Comparison of ENCODE assay signal across 20 cellular contexts in the genomic region with DNA sequence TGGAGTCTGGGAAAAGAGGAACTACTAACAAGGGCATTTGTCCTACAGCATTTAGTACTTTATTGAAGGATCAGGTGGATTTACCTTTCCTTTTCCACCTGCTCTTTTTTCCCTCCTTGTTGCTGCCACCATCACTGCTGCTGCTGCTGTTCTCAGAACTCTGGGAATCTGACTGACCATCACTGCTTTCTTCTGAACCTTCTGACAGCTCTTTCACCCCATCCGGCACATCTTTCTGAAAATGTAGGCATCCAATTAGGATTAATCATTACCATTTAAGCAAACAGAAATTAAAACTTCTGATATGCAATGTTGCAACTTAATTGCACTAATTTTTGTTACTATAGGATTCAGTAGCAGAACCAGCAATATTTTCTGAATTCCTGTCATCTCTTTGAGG.
DNase-seq lines count a peak whose midpoint lies in the region; ATAC-seq and TF ChIP-seq lines count a peak whose summit lies in the region.
"Had no signal": no experiment of that assay in that cellular context is flagged by ENCODE, and none has a peak within 500 bp of the region (broad histone marks: within the 10 kb centered on the region; RNA-seq: fewer than 3 reads in every experiment).

No MANE protein-coding gene starts in this region.

- peak overlapping the region; percentile 9 for H3K27ac Mint-ChIP-seq in T-helper 2 cell treated with Interferon-gamma antibody and Interleukin-4, amounts not matched to agents 5 μg/mL and 100 μg/mL, for 36 hours
- peak overlapping the region; percentile 5 for H3K27ac Mint-ChIP-seq in CD8-positive, alpha-beta T cell
- H3K27ac Mint-ChIP-seq in activated CD8-positive, alpha-beta T cell treated with anti-CD3 and anti-CD28 coated beads, Interleukin-2, amount 10 ng/mL, durations not matched to agents 7 days and 5 days = peak overlapping the region; percentile 21
- H3K27ac Mint-ChIP-seq in immature natural killer cell = peak overlapping the region in 4 of 6 donors; percentile 61 to 81 (median 74)
- H3K27ac Mint-ChIP-seq: GM23338 had no signal

- peaks cover 8% of the 10 kb centered on the region for H3K36me3 ChIP-seq in CD8-positive, alpha-beta T cell (ENCODE audit: insufficient read depth, low read length)

- H3K4me3 Mint-ChIP-seq in T-helper 2 cell treated with Interferon-gamma antibody and Interleukin-4, amounts not matched to agents 5 μg/mL and 100 μg/mL, for 36 hours = no peak overlapping the region
- H3K4me3 Mint-ChIP-seq in CD8-positive, alpha-beta T cell = no peak overlapping the region
- H3K4me3 Mint-ChIP-seq in activated CD8-positive, alpha-beta T cell treated with anti-CD3 and anti-CD28 coated beads, Interleukin-2, amount 10 ng/mL, durations not matched to agents 7 days and 5 days = no peak overlapping the region
- no peak overlapping the region for H3K4me3 Mint-ChIP-seq in immature natural killer cell
- H3K4me3 Mint-ChIP-seq: GM23338 had no signal

- ATAC-seq in CD8-positive, alpha-beta T cell = no peak
- no peak for ATAC-seq in activated CD8-positive, alpha-beta T cell treated with anti-CD3 and anti-CD28 coated beads, Interleukin-2, amount 10 ng/mL, durations not matched to agents 7 days and 5 days
- ATAC-seq in left colon = no peak
- ATAC-seq: GM23338, HCT116, Panc1 had no signal

- no peaks in the 10 kb centered on the region for H3K27me3 Mint-ChIP-seq in T-helper 2 cell treated with Interferon-gamma antibody and Interleukin-4, amounts not matched to agents 5 μg/mL and 100 μg/mL, for 36 hours (ENCODE audit: low read depth)
- no peaks in the 10 kb centered on the region for H3K27me3 Mint-ChIP-seq in CD8-positive, alpha-beta T cell (ENCODE audit: low read depth)
- no peaks in the 10 kb centered on the region for H3K27me3 Mint-ChIP-seq in activated CD8-positive, alpha-beta T cell treated with anti-CD3 and anti-CD28 coated beads, Interleukin-2, amount 10 ng/mL, durations not matched to agents 7 days and 5 days (ENCODE audit: low read depth)
- H3K27me3 Mint-ChIP-seq in immature natural killer cell (ENCODE audit: low read depth in 3 of 3) = peaks cover 0 to 1% (median 0%) of the 10 kb centered on the region in 3 donors

- no peak overlapping the region for H3K27ac ChIP-seq in CD8-positive, alpha-beta T cell (ENCODE audit: low read depth, low read length)
- H3K27ac ChIP-seq: KMS-11 had no signal

- POLR2A ChIA-PET in CD8-positive, alpha-beta T cell (lab: Charles Lee) = interaction anchor here (2.5 to 3.3 kb wide), 2 partner anchors 10 to 11 kb away, joined by 8 to 10 read pairs; no protein-coding TSS in a partner anchor
- POLR2A ChIA-PET in activated CD8-positive, alpha-beta T cell treated with anti-CD3 and anti-CD28 coated beads, Interleukin-2, amount 10 ng/mL, durations not matched to agents 7 days and 5 days (lab: Charles Lee) = no interaction called here

- CTCF ChIA-PET in CD8-positive, alpha-beta T cell (lab: Charles Lee) = interaction anchor here (0.8 to 1.5 kb wide), 3 partner anchors 15 to 52 kb away, joined by 3 to 5 read pairs (median 3); no protein-coding TSS in a partner anchor
- CTCF ChIA-PET in activated CD8-positive, alpha-beta T cell treated with anti-CD3 and anti-CD28 coated beads, Interleukin-2, amount 10 ng/mL, durations not matched to agents 7 days and 5 days (lab: Charles Lee) = interaction anchor here (1.2 to 1.9 kb wide), 5 partner anchors 10 to 52 kb away, joined by 3 to 6 read pairs (median 4); no protein-coding TSS in a partner anchor

- H3K4me1 Mint-ChIP-seq in T-helper 2 cell treated with Interferon-gamma antibody and Interleukin-4, amounts not matched to agents 5 μg/mL and 100 μg/mL, for 36 hours (ENCODE audit: low read depth) = peaks cover 62% of the 10 kb centered on the region
- peaks cover 65% of the 10 kb centered on the region for H3K4me1 Mint-ChIP-seq in CD8-positive, alpha-beta T cell (ENCODE audit: low read depth)
- H3K4me1 Mint-ChIP-seq in activated CD8-positive, alpha-beta T cell treated with anti-CD3 and anti-CD28 coated beads, Interleukin-2, amount 10 ng/mL, durations not matched to agents 7 days and 5 days (ENCODE audit: low read depth) = peaks cover 71% of the 10 kb centered on the region
- H3K4me1 Mint-ChIP-seq in immature natural killer cell = peaks cover 44 to 54% of the 10 kb centered on the region in 2 donors
- H3K4me1 Mint-ChIP-seq: GM23338 had no signal

- H3K9me3 Mint-ChIP-seq in T-helper 2 cell treated with Interferon-gamma antibody and Interleukin-4, amounts not matched to agents 5 μg/mL and 100 μg/mL, for 36 hours = no peaks in the 10 kb centered on the region
- H3K9me3 Mint-ChIP-seq in CD8-positive, alpha-beta T cell = no peaks in the 10 kb centered on the region
- no peaks in the 10 kb centered on the region for H3K9me3 Mint-ChIP-seq in activated CD8-positive, alpha-beta T cell treated with anti-CD3 and anti-CD28 coated beads, Interleukin-2, amount 10 ng/mL, durations not matched to agents 7 days and 5 days (ENCODE audit: insufficient read depth)
- H3K9me3 Mint-ChIP-seq in immature natural killer cell = no peaks in the 10 kb centered on the region
- H3K9me3 Mint-ChIP-seq: GM23338 had no signal

- H3K9me3 ChIP-seq in CD8-positive, alpha-beta T cell (ENCODE audit: low read length) = no peaks in the 10 kb centered on the region
- H3K9me3 ChIP-seq: BE2C had no signal

- no peaks in the 10 kb centered on the region for H3K27me3 ChIP-seq in CD8-positive, alpha-beta T cell (ENCODE audit: insufficient read depth, low read length)
- H3K27me3 ChIP-seq: BE2C had no signal

- intact Hi-C loops in CD8-positive, alpha-beta T cell (cut with DNase I, micrococcal nuclease) = loop anchor here in 1 of 2 experiments (10.0 kb wide), 1 partner anchor 56 kb away; no protein-coding TSS in a partner anchor
- intact Hi-C loops in left colon (cut with DNase I, micrococcal nuclease) (no loop called here), posterior vena cava (cut with DNase I) (no loop called here)

- H3K36me3 Mint-ChIP-seq in T-helper 2 cell treated with Interferon-gamma antibody and Interleukin-4, amounts not matched to agents 5 μg/mL and 100 μg/mL, for 36 hours (ENCODE audit: low read depth) = peaks cover 66% of the 10 kb centered on the region
- peaks cover 61% of the 10 kb centered on the region for H3K36me3 Mint-ChIP-seq in CD8-positive, alpha-beta T cell
- H3K36me3 Mint-ChIP-seq in activated CD8-positive, alpha-beta T cell treated with anti-CD3 and anti-CD28 coated beads, Interleukin-2, amount 10 ng/mL, durations not matched to agents 7 days and 5 days (ENCODE audit: low read depth) = peaks cover 71% of the 10 kb centered on the region
- peaks cover 9 to 35% (median 22%) of the 10 kb centered on the region in 3 donors for H3K36me3 Mint-ChIP-seq in immature natural killer cell

- no peak overlapping the region for H3K4me3 ChIP-seq in CD8-positive, alpha-beta T cell (ENCODE audit: low read depth, low read length)
- H3K4me3 ChIP-seq: GM23338 had no signal

- no peak for DNase-seq in T-helper 2 cell treated with Interferon-gamma antibody and Interleukin-4, amounts not matched to agents 5 μg/mL and 100 μg/mL, for 36 hours (ENCODE audit: low spot score)
- DNase-seq in T-helper 2 cell (no peak), immature natural killer cell (no peak), NCI-H2227 treated with DMSO at 0.1 percent for 48 hours (lab: John Stamatoyannopoulos, UW) (no peak), left colon (no peak), posterior vena cava (ENCODE audit: low spot score) (no peak)
- DNase-seq in CD8-positive, alpha-beta T cell = no peak
- no peak for DNase-seq in activated CD8-positive, alpha-beta T cell treated with anti-CD3 and anti-CD28 coated beads, Interleukin-2, amount 10 ng/mL, durations not matched to agents 7 days and 5 days
- DNase-seq: 8988T, BE2C, DMS 273 treated with DMSO at 0.1 percent for 48 hours, GF-D8, NCI-H1048, NCI-H146, NCI-H2081, NCI-H510A treated with DMSO at 0.1 percent for 48 hours had no signal

- no peak for TF ChIP-seq CTCF in CD8-positive, alpha-beta T cell (IDR thresholded peaks at IDR 0.05)

- peaks cover 26% of the 10 kb centered on the region for H3K4me1 ChIP-seq in CD8-positive, alpha-beta T cell (ENCODE audit: insufficient read depth, low read length)

Comparison
In these comparisons a context has a peak if more than half of its experiments do, and no peak if none do; other contexts are left out.
1. H3K27ac Mint-ChIP-seq: peak in every context shown above with its lines; median percentile 74 in immature natural killer cell; 21 in activated CD8-positive, alpha-beta T cell treated with anti-CD3 and anti-CD28 coated beads, Interleukin-2, amount 10 ng/mL, durations not matched to agents 7 days and 5 days; 9 in T-helper 2 cell treated with Interferon-gamma antibody and Interleukin-4, amounts not matched to agents 5 μg/mL and 100 μg/mL, for 36 hours; 5 in CD8-positive, alpha-beta T cell.